ENCODE assay signal across 1 cellular context in genomic region chr10:26486304-26486703, GRCh38.
TF ChIP-seq lines count a peak whose summit lies in the region.

No MANE protein-coding gene starts in this region.

TF ChIP-seq in HCT116, 20 proteins besides CTCF, POLR2A, EP300 and RAD21 (continued from another document):
- TF ChIP-seq, protein P1, sequence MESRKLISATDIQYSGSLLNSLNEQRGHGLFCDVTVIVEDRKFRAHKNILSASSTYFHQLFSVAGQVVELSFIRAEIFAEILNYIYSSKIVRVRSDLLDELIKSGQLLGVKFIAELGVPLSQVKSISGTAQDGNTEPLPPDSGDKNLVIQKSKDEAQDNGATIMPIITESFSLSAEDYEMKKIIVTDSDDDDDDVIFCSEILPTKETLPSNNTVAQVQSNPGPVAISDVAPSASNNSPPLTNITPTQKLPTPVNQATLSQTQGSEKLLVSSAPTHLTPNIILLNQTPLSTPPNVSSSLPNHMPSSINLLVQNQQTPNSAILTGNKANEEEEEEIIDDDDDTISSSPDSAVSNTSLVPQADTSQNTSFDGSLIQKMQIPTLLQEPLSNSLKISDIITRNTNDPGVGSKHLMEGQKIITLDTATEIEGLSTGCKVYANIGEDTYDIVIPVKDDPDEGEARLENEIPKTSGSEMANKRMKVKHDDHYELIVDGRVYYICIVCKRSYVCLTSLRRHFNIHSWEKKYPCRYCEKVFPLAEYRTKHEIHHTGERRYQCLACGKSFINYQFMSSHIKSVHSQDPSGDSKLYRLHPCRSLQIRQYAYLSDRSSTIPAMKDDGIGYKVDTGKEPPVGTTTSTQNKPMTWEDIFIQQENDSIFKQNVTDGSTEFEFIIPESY (IDR thresholded peaks at IDR 0.05; ENCODE audit: extremely low read depth, insufficient replicate concordance, low read length), result no peak
- no peak for TF ChIP-seq REST (IDR thresholded peaks at IDR 0.05; ENCODE audit: low read depth)
- no peak for TF ChIP-seq JUND (IDR thresholded peaks at IDR 0.05)
TF ChIP-seq in HCT116: peak in this region for 0.
